In genomic region chr20:50995506-50995905, GRCh38 we compare ENCODE assay signal across 29 cellular contexts. TPM values are rescaled to one million over a fixed set of nuclear protein-coding genes. Genes with fewer than 3 reads are reported as not detected.
A peak's percentile ranks its signal among the peaks of the same experiment; 100 is the strongest.
DNase-seq lines count a peak whose midpoint lies in the region; ATAC-seq, FAIRE-seq and TF ChIP-seq lines count a peak whose summit lies in the region.
"Had no signal": no experiment of that assay in that cellular context is flagged by ENCODE, and none has a peak within 500 bp of the region (broad histone marks: within the 10 kb centered on the region; RNA-seq: fewer than 3 reads in every experiment).

No MANE protein-coding gene starts in this region.

- no peaks in the 10 kb centered on the region for H3F3A ChIP-seq in neural progenitor cell (ENCODE audit: low read depth)

- H4K20me1 ChIP-seq in neural progenitor cell (ENCODE audit: low read depth): no peaks in the 10 kb centered on the region

- H3K27ac Mint-ChIP-seq in neural progenitor cell: peak overlapping the region; percentile 54
- H3K27ac Mint-ChIP-seq: activated T-helper 1 cell treated with anti-CD3 and anti-CD28 coated beads, Interleukin-12 subunit alpha, Interleukin-12 subunit beta, Interleukin-2, Interleukin-4 antibody, amounts not matched to agents 30 ng/mL and 10 ng/mL and 1 ng/mL, durations not matched to agents 14 hours and 24 hours and 36 hours; CD4-positive, CD25-positive, alpha-beta regulatory T cell; dendritic cell treated with granulocyte-macrophage colony-stimulating factor and Interleukin-4, amounts not matched to agents 40 ng/mL and 50 ng/mL, for 4 days; endodermal cell; stimulated activated naive CD8-positive, alpha-beta T cell treated with anti-CD3 and anti-CD28 coated beads, Interleukin-15, amount 100 ng/mL, for 72 hours had no signal

- peaks cover 14% of the 10 kb centered on the region for H3K4me1 Mint-ChIP-seq in neural progenitor cell

- H3K4me3 Mint-ChIP-seq in neural progenitor cell: no peak overlapping the region
- H3K4me3 Mint-ChIP-seq: activated T-helper 1 cell treated with anti-CD3 and anti-CD28 coated beads, Interleukin-12 subunit alpha, Interleukin-12 subunit beta, Interleukin-2, Interleukin-4 antibody, amounts not matched to agents 30 ng/mL and 10 ng/mL and 1 ng/mL, durations not matched to agents 14 hours and 24 hours and 36 hours; CD4-positive, CD25-positive, alpha-beta regulatory T cell; dendritic cell treated with granulocyte-macrophage colony-stimulating factor and Interleukin-4, amounts not matched to agents 40 ng/mL and 50 ng/mL, for 4 days; endodermal cell; stimulated activated naive CD8-positive, alpha-beta T cell treated with anti-CD3 and anti-CD28 coated beads, Interleukin-15, amount 100 ng/mL, for 72 hours had no signal

- no peaks in the 10 kb centered on the region for H3K9me3 ChIP-seq in neural progenitor cell (ENCODE audit: low read depth)
- H3K9me3 ChIP-seq: esophagus squamous epithelium, tibial nerve had no signal

- H3K4me1 ChIP-seq in neural progenitor cell: no peaks in the 10 kb centered on the region
- H3K4me1 ChIP-seq: tibial nerve had no signal

- H3K9me3 Mint-ChIP-seq in neural progenitor cell: no peaks in the 10 kb centered on the region
- H3K9me3 Mint-ChIP-seq: activated T-helper 1 cell treated with anti-CD3 and anti-CD28 coated beads, Interleukin-12 subunit alpha, Interleukin-12 subunit beta, Interleukin-2, Interleukin-4 antibody, amounts not matched to agents 30 ng/mL and 10 ng/mL and 1 ng/mL, durations not matched to agents 14 hours and 24 hours and 36 hours; dendritic cell treated with granulocyte-macrophage colony-stimulating factor and Interleukin-4, amounts not matched to agents 40 ng/mL and 50 ng/mL, for 4 days; stimulated activated naive CD8-positive, alpha-beta T cell treated with anti-CD3 and anti-CD28 coated beads, Interleukin-15, amount 100 ng/mL, for 72 hours had no signal

- H3K27ac ChIP-seq in neural progenitor cell: no peak overlapping the region
- H3K27ac ChIP-seq: esophagus squamous epithelium, tibial nerve had no signal

- H3K9ac ChIP-seq in neural progenitor cell: no peak overlapping the region

- no peak for ATAC-seq in HG03135 (IDR thresholded peaks at IDR 0.05; ENCODE audit: unreplicated experiment)
- ATAC-seq in left lobe of liver: no peak
- ATAC-seq: GM12878; left ventricle myocardium superior; Panc1; stimulated activated naive CD8-positive, alpha-beta T cell treated with anti-CD3 and anti-CD28 coated beads, Interleukin-15, amount 100 ng/mL, for 72 hours had no signal

- peaks cover 19% of the 10 kb centered on the region for H3K27me3 Mint-ChIP-seq in neural progenitor cell (ENCODE audit: insufficient read depth, low read depth)

- no peak overlapping the region for H2AFZ ChIP-seq in neural progenitor cell (replicated peaks)

- no peaks in the 10 kb centered on the region for H3K36me3 ChIP-seq in neural progenitor cell
- H3K36me3 ChIP-seq: esophagus squamous epithelium, tibial nerve had no signal

- H3K4me3 ChIP-seq in choroid plexus epithelial cell (ENCODE audit: low read depth, low read length) (no peak overlapping the region), neural progenitor cell (no peak overlapping the region)
- H3K4me3 ChIP-seq: esophagus squamous epithelium, GM12878, tibial nerve had no signal

- peak; percentile 43 for DNase-seq in AG20443 (ENCODE audit: low spot score)
- no peak for DNase-seq in HTR-8/SVneo (ENCODE audit: insufficient read length, low spot score)
- peak; percentile 76 for DNase-seq in choroid plexus epithelial cell (ENCODE audit: low read depth)
- no peak for DNase-seq in neural progenitor cell (ENCODE audit: low spot score)
- no peak for DNase-seq in stimulated activated CD4-positive, alpha-beta T cell treated with anti-CD3 and anti-CD28 coated beads, Interleukin-4, amount 100 ng/mL, for 24 hours
- DNase-seq in left lobe of liver (ENCODE audit: low spot score): no peak
- DNase-seq: activated CD4-positive, alpha-beta T cell treated with anti-CD3 and anti-CD28 coated beads, Interleukin-2, amount 50 U/mL, for 4 hours; activated CD8-positive, alpha-beta memory T cell treated with anti-CD3 and anti-CD28 coated beads, Interleukin-2, amount 50 U/mL, for 4 hours; activated naive CD4-positive, alpha-beta T cell treated with anti-CD3 and anti-CD28 coated beads, Interleukin-2, amount 50 U/mL, for 16 hours; aorta; CD4-positive, CD25-positive, alpha-beta regulatory T cell; endodermal cell; esophagus squamous epithelium; glutamatergic neuron; islet precursor cell; left ventricle myocardium superior; naive B cell; NCI-H1105 treated with DMSO at 0.1 percent for 48 hours; NCI-H2029; NCI-H2227 treated with DMSO at 0.1 percent for 48 hours; NCI-H69; stimulated activated naive CD8-positive, alpha-beta T cell treated with anti-CD3 and anti-CD28 coated beads, Interleukin-15, amount 100 ng/mL, for 72 hours had no signal

- no peak overlapping the region for H3K4me2 ChIP-seq in neural progenitor cell

- H3K36me3 Mint-ChIP-seq in neural progenitor cell: no peaks in the 10 kb centered on the region
- H3K36me3 Mint-ChIP-seq: CD4-positive, CD25-positive, alpha-beta regulatory T cell had no signal

- no peaks in the 10 kb centered on the region for H3K79me2 ChIP-seq in neural progenitor cell (ENCODE audit: low read depth)

- peak; percentile 83 for FAIRE-seq in HTR-8/SVneo (lab: Jason Lieb, UNC)
- FAIRE-seq: D721Med, GM12878 had no signal

- TF ChIP-seq CTCF in choroid plexus epithelial cell (conservative IDR thresholded peaks at IDR 0.05; ENCODE audit: low read depth, low read length) (no peak), neural progenitor cell (IDR thresholded peaks at IDR 0.05) (no peak)

- H3K27me3 ChIP-seq in neural progenitor cell: no peaks in the 10 kb centered on the region

RNA-seq across cellular contexts. Expression of gene KCNG1, which starts 27.4 kb away (rescaled TPM):
- total RNA-seq in neural progenitor cell (ENCODE audit: low replicate concordance): 2.2 and 11.4 TPM in 2 replicates
- 0.20 TPM for total RNA-seq in left lobe of liver
- total RNA-seq: CD4-positive, CD25-positive, alpha-beta regulatory T cell; GM12878 had no signal

RNA-seq across cellular contexts. Expression of gene MOCS3, which starts 36.9 kb away (rescaled TPM):
- total RNA-seq in neural progenitor cell (ENCODE audit: low replicate concordance) (5.6 and 7.5 TPM in 2 replicates), left lobe of liver (2.6 TPM)

RNA-seq across cellular contexts. Expression of gene DPM1, which starts 37.2 kb away (rescaled TPM):
- 76.7 and 173 TPM in 2 replicates for total RNA-seq in neural progenitor cell (ENCODE audit: low replicate concordance)
- total RNA-seq in left lobe of liver: 13.6 TPM

Comparison
In these comparisons a context has a peak if more than half of its experiments do, and no peak if none do; other contexts are left out.
1. DNase-seq: peak in AG20443 (single experiment) and choroid plexus epithelial cell (single experiment); none in HTR-8/SVneo (single experiment), neural progenitor cell (single experiment), stimulated activated CD4-positive, alpha-beta T cell treated with anti-CD3 and anti-CD28 coated beads, Interleukin-4, amount 100 ng/mL, for 24 hours (single experiment) and left lobe of liver (single experiment).